18 cellular contexts compared by ENCODE assay signal in the genomic region with DNA sequence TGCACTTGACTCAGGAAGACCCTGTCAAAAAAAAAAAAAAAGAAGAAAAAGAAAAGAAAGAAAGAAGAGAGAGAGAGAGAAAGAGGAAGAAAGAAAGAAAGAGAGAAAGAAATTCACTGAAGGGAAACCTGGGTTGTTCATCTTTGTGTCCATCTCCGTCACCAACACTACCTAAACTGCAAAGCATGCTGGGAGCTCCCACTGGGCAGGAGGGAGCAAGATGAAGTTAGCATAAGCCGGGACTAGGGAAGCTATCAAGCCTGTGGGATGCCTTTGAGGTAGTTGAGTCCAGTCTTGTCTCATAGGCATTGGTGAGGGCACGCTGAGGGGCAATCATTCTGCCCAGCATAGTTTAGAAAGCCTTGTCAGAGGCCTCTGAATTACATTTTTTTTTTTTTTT. TPM values are rescaled to one million over a fixed set of nuclear protein-coding genes. Genes with fewer than 3 reads are reported as not detected.
DNase-seq lines count a peak whose midpoint lies in the region; FAIRE-seq and TF ChIP-seq lines count a peak whose summit lies in the region.
"Had no signal": no experiment of that assay in that cellular context is flagged by ENCODE, and none has a peak within 500 bp of the region (broad histone marks: within the 10 kb centered on the region; RNA-seq: fewer than 3 reads in every experiment).

No MANE protein-coding gene starts in this region.

- H3K56ac ChIP-seq in H1 (replicated peaks; ENCODE audit: insufficient read length, low read depth, low read length) = no peak overlapping the region

- TF ChIP-seq POLR2A in H1 (IDR thresholded peaks at IDR 0.05; ENCODE audit: control extremely low read depth in 1 of 2, low read depth in 2 of 2, low read length in 2 of 2) (no peak), stomach (IDR thresholded peaks at IDR 0.05) (no peak)

- no peak overlapping the region for H2BK5ac ChIP-seq in H1 (ENCODE audit: low read depth, low read length)

- TF ChIP-seq EP300 in H1 (IDR thresholded peaks at IDR 0.05; ENCODE audit: borderline replicate concordance in 1 of 2, low read depth in 2 of 2, low read length in 2 of 2) (no peak), stomach (IDR thresholded peaks at IDR 0.05) (no peak)

- H3K4me1 ChIP-seq in OCI-LY7 (ENCODE audit: insufficient read depth, low read length, poor library complexity, severe bottlenecking) (peaks cover 14% of the 10 kb centered on the region), H1 (replicated peaks in 1 of 4; ENCODE audit: control insufficient read depth in 3 of 4, insufficient read depth in 4 of 4, low read length in 3 of 4) (no peaks in the 10 kb centered on the region; a peak in 1 of 7 replicates), stomach (peaks cover 0 to 23% (median 16%) of the 10 kb centered on the region in 4 donors)

- peak overlapping the region; percentile 69; the same call in 1 of the 2 replicates for H4K8ac ChIP-seq in H1 (ENCODE audit: extremely low read depth, insufficient read depth, low read length)

- FAIRE-seq in H1 (lab: Jason Lieb, UNC) = no peak
- FAIRE-seq: astrocyte, TTC549 had no signal

- H2AFZ ChIP-seq in OCI-LY7 (ENCODE audit: low read length) = peak overlapping the region; percentile 80; the same call in 1 of the 2 replicates
- no peak overlapping the region for H2AFZ ChIP-seq in H1 (ENCODE audit: low read length)

- H3K27ac ChIP-seq in OCI-LY7 (ENCODE audit: low read depth, low read length, poor library complexity, severe bottlenecking) (no peak overlapping the region), H1 (ENCODE audit: low read depth, low read length) (no peak overlapping the region), stomach (no peak overlapping the region)

- H3K4me2 ChIP-seq in OCI-LY7 (ENCODE audit: low read length) (no peak overlapping the region), H1 (ENCODE audit: insufficient read depth in 1 of 2, low read depth in 2 of 2, low read length in 2 of 2) (no peak overlapping the region)

- POLR2A ChIA-PET in OCI-LY7 (lab: Charles Lee) (interaction anchor here (0.6 to 1.1 kb wide), 5 partner anchors 9 to 876 kb away, joined by 3 to 8 read pairs (median 3); no protein-coding TSS in a partner anchor), H1 (lab: Charles Lee; ENCODE audit: partially characterized antibody) (interaction anchor here (2.0 kb wide), 1 partner anchor 9 kb away, joined by 6 read pairs; no protein-coding TSS in a partner anchor)

- H4K20me1 ChIP-seq in OCI-LY7 (ENCODE audit: insufficient read depth, low read length) (no peaks in the 10 kb centered on the region), H1 (replicated peaks in 1 of 2; ENCODE audit: control insufficient read depth in 1 of 2, insufficient read depth in 2 of 2, low read length in 2 of 2) (no peaks in the 10 kb centered on the region)

- no peak overlapping the region for H2BK12ac ChIP-seq in H1 (ENCODE audit: low read depth, low read length)

- 94% methylated on average over 3 of the region's 3 CpGs; no CpG with 5 or more reads in 1 of the 2 experiments for WGBS in H1 (ENCODE audit: extremely low coverage in 1 of 2, insufficient coverage in 1 of 2, insufficient read length in 1 of 2, insufficient replicate concordance in 2 of 2, low coverage in 1 of 2, low lambda C conversion rate in 2 of 2, missing lambda C conversion rate in 1 of 2), 2 experiments
- 75 to 91% (median 90%) methylated on average over 3 of the region's 3 CpGs for WGBS in stomach, 5 donors

- H3K27me3 ChIP-seq in H7 (ENCODE audit: control insufficient read depth, insufficient read depth, low read length) (no peaks in the 10 kb centered on the region), H1 (replicated peaks in 1 of 4; ENCODE audit: control insufficient read depth in 3 of 4, extremely low read depth in 1 of 4, insufficient read depth in 3 of 4, low read length in 3 of 4) (peaks cover 0 to 4% (median 1%) of the 10 kb centered on the region in 4 experiments; a peak in 3 of 7 replicates), stomach (no peaks in the 10 kb centered on the region)

- H3K9me2 ChIP-seq in OCI-LY7 (ENCODE audit: insufficient read depth, low read length) = no peaks in the 10 kb centered on the region

- no peaks in the 10 kb centered on the region for H3K79me1 ChIP-seq in H1 (ENCODE audit: low read depth, low read length)

- H4K91ac ChIP-seq in H1 (replicated peaks; ENCODE audit: insufficient read length, low read length) = no peak overlapping the region

- H3K4me3 ChIP-seq in H7 (ENCODE audit: insufficient read depth, low read depth, low read length) (no peak overlapping the region), OCI-LY7 (ENCODE audit: low read depth, low read length, poor library complexity, severe bottlenecking) (no peak overlapping the region), H1 (ENCODE audit: extremely low read depth in 1 of 4, insufficient read depth in 2 of 4, low read depth in 3 of 4, low read length in 4 of 4) (no peak overlapping the region), stomach (no peak overlapping the region)

- BruUV-seq in OCI-LY7 (replicated peaks; lab: Mats Ljungman, UMichigan) = no TSS peak

- no peak overlapping the region for H3K18ac ChIP-seq in H1 (ENCODE audit: extremely low read depth, low read length)

- H3K9ac ChIP-seq in H1 (replicated peaks in 1 of 4; ENCODE audit: extremely low read depth in 1 of 4, low read depth in 3 of 4, low read length in 3 of 4) = no peak overlapping the region

- intact Hi-C loops in OCI-LY7 (cut with micrococcal nuclease; ENCODE audit: unreplicated experiment) = no loop called here
- intact Hi-C loops in stomach (cut with DNase I; ENCODE audit: low total_unique reads) = no loop called here

- no peak overlapping the region for H4K5ac ChIP-seq in H1 (ENCODE audit: insufficient read length, low read depth, low read length)

- H3K9me3 ChIP-seq in OCI-LY7 (ENCODE audit: low read length) (no peaks in the 10 kb centered on the region), H1 (ENCODE audit: insufficient read depth in 2 of 2, low read depth in 1 of 2, low read length in 1 of 2) (no peaks in the 10 kb centered on the region), stomach (no peaks in the 10 kb centered on the region)

- H3K36me3 ChIP-seq in H7 (replicated peaks; ENCODE audit: control insufficient read depth, insufficient read depth, low read length) = no peaks in the 10 kb centered on the region
- H3K36me3 ChIP-seq in OCI-LY7 (ENCODE audit: insufficient read depth, low read length) = no peaks in the 10 kb centered on the region
- H3K36me3 ChIP-seq in H1 (ENCODE audit: control insufficient read depth in 2 of 4, insufficient read depth in 4 of 4, low read length in 3 of 4) = no peaks in the 10 kb centered on the region
- H3K36me3 ChIP-seq in stomach = no peaks in the 10 kb centered on the region

- CTCF ChIA-PET in OCI-LY7 (lab: Charles Lee; ENCODE audit: unreplicated experiment) (no interaction called here), H1 (lab: Charles Lee; ENCODE audit: partially characterized antibody) (interaction anchor here (0.6 to 9.9 kb wide), 9 partner anchors 20 to 266 kb away, joined by 3 to 164 read pairs (median 4); a partner anchor contains a TSS)

- peak; percentile 17 for DNase-seq in H7
- peak; percentile 22 for DNase-seq in OCI-LY7 (ENCODE audit: low spot score)
- DNase-seq in H1 (ENCODE audit: low read depth in 1 of 2, low spot score in 2 of 2) = no peak
- peak; percentile 1 for DNase-seq in stomach
- no peak for DNase-seq in kidney tubule cell (ENCODE audit: low spot score)
- no peak for DNase-seq in stimulated activated naive CD4-positive, alpha-beta T cell treated with Interleukin-2 at 50 U/mL for 16 hours (lab: John Stamatoyannopoulos, UW)
- no peak for DNase-seq in NCI-H510A treated with DMSO at 0.1 percent for 48 hours (lab: John Stamatoyannopoulos, UW)
- DNase-seq: activated CD4-positive, alpha-beta T cell treated with anti-CD3 and anti-CD28 coated beads for 36 hours; CD4-positive, alpha-beta T cell; DMS 273 treated with DMSO at 0.1 percent for 48 hours; KBM-7; MV-4-11; NCI-H146; NCI-H2171; NCI-H524; NK-92 treated with Interleukin-12 subunit alpha and Interleukin-12 subunit beta, amount 100 ng/mL, for 24 hours had no signal

- no peak for TF ChIP-seq RAD21 in H1 (IDR thresholded peaks at IDR 0.05 in 1 of 2, conservative IDR thresholded peaks at IDR 0.05 in 1 of 2; ENCODE audit: low read depth in 2 of 2, low read length in 2 of 2)

- H3K79me2 ChIP-seq in OCI-LY7 (ENCODE audit: insufficient read depth, low read depth, low read length) (no peaks in the 10 kb centered on the region), H1 (ENCODE audit: control insufficient read depth in 1 of 2, insufficient read depth in 2 of 2, low read length in 2 of 2) (no peaks in the 10 kb centered on the region)

- no peak overlapping the region for H2BK15ac ChIP-seq in H1 (ENCODE audit: low read length)

- H3K4ac ChIP-seq in H1 (replicated peaks; ENCODE audit: insufficient read length, low read depth, low read length) = no peak overlapping the region

- no peak overlapping the region for H2BK120ac ChIP-seq in H1 (replicated peaks; ENCODE audit: low read depth, low read length)

- H3K14ac ChIP-seq in H1 (ENCODE audit: insufficient read length) = no peak overlapping the region

- no peak overlapping the region for H2BK20ac ChIP-seq in H1 (ENCODE audit: low read length)

- no peaks in the 10 kb centered on the region for H3K23me2 ChIP-seq in H1 (ENCODE audit: low read depth, low read length)

- no peak overlapping the region for H2AK5ac ChIP-seq in H1 (ENCODE audit: low read depth, low read length)

- TF ChIP-seq CTCF in OCI-LY7 (conservative IDR thresholded peaks at IDR 0.05; ENCODE audit: low read length) = no peak
- TF ChIP-seq CTCF in H1 (IDR thresholded peaks at IDR 0.05; ENCODE audit: control extremely low read depth in 1 of 3, insufficient read depth in 1 of 3, low read depth in 1 of 3, low read length in 3 of 3) = no peak
- TF ChIP-seq CTCF in stomach (IDR thresholded peaks at IDR 0.05) = no peak

- H3K23ac ChIP-seq in H1 (ENCODE audit: insufficient read length) = no peak overlapping the region

RNA-seq across cellular contexts. Expression of a gene that starts 7.6 kb away (rescaled TPM):
- total RNA-seq in H7 (2014; rRNA removed; shearing (Covaris generic)) = 31.4 and 49.3 TPM in 2 replicates
- total RNA-seq in OCI-LY7 (2014; rRNA removed; shearing (Covaris generic)) = 93.5 and 187 TPM in 2 replicates
- total RNA-seq in OCI-LY7 (2022) = 151 and 154 TPM in 2 replicates
- 31.6 and 34.3 TPM in 2 replicates for total RNA-seq in H1 (2021; fragmentation: NEBNext Ultra II Directional; extraction: Animal tissue kit (Norgen Biotek cat#: 25700))
- 8.0 and 11.5 TPM in 2 replicates for polyA plus RNA-seq in H1 (2011; rRNA removed)
- polyA plus RNA-seq in H1 (2011; cell fraction: cytosol; rRNA removed) = 15.3 TPM
- 4.1 TPM for polyA plus RNA-seq in H1 (2011; cell fraction: nucleus; rRNA removed)
- polyA plus RNA-seq in H1 (2012, experiment 1 of 2) = 27.8 to 34.2 TPM (median 32.1 TPM) in 4 replicates
- 2.8 TPM for polyA plus RNA-seq in H1 (2012, experiment 2 of 2)
- polyA plus RNA-seq in H1 (2013, experiment 1 of 2) = 23.0 TPM
- 24.7 TPM for polyA plus RNA-seq in H1 (2013, experiment 2 of 2)
- 10.0 and 10.5 TPM in 2 replicates for polyA minus RNA-seq in H1 (2011; rRNA and poly(A)+ RNA removed)
- polyA minus RNA-seq in H1 (2011; cell fraction: cytosol; rRNA and poly(A)+ RNA removed) = 16.9 TPM
- 9.0 TPM for polyA minus RNA-seq in H1 (2011; cell fraction: nucleus; rRNA and poly(A)+ RNA removed)
- total RNA-seq in stomach = 10 to 100 TPM in 4 of 5 donors, 1 to 10 TPM in 1; 4.1 to 68.1 (median 46.2) TPM
- polyA plus RNA-seq in stomach = 10 to 100 TPM; 13.1 to 17.7 (median 14.9) TPM

RNA-seq across cellular contexts. Expression of a gene that starts 32.9 kb away (rescaled TPM):
- 0.07 and 0.45 TPM in 2 replicates for total RNA-seq in H7 (2014; rRNA removed; shearing (Covaris generic))
- total RNA-seq in OCI-LY7 (2014; rRNA removed; shearing (Covaris generic)) = 0.47 and 2.0 TPM in 2 replicates
- total RNA-seq in OCI-LY7 (2022) (0.38 and 0.41 TPM in 2 replicates), stomach (10 to 100 TPM in 2 of 5 donors, 1 to 10 TPM in 3; 3.3 to 22.3 (median 7.0) TPM)
- total RNA-seq in H1 (2021; fragmentation: NEBNext Ultra II Directional; extraction: Animal tissue kit (Norgen Biotek cat#: 25700)) = 0.93 TPM in 1 of 2 replicates, not detected in the other
- polyA plus RNA-seq in H1 (2011; rRNA removed) (0.88 and 1.5 TPM in 2 replicates), stomach (10 to 100 TPM in 1 of 3 donors, 1 to 10 TPM in 2; 3.2 to 16.5 (median 3.7) TPM)
- 0.52 TPM for polyA plus RNA-seq in H1 (2011; cell fraction: cytosol; rRNA removed)
- polyA plus RNA-seq in H1 (2011; cell fraction: nucleus; rRNA removed) = 2.1 TPM
- polyA plus RNA-seq in H1 (2012, experiment 1 of 2) = 0.47 to 1.1 TPM (median 0.92 TPM) in 4 replicates
- not detected for polyA plus RNA-seq in H1 (2012, experiment 2 of 2)
- 0.34 TPM for polyA plus RNA-seq in H1 (2013, experiment 1 of 2)
- polyA plus RNA-seq in H1 (2013, experiment 2 of 2) = 0.22 TPM
- 0.47 and 1.2 TPM in 2 replicates for polyA minus RNA-seq in H1 (2011; rRNA and poly(A)+ RNA removed)
- not detected for polyA minus RNA-seq in H1 (2011; cell fraction: cytosol; rRNA and poly(A)+ RNA removed)
- polyA minus RNA-seq in H1 (2011; cell fraction: nucleus; rRNA and poly(A)+ RNA removed) = 0.60 TPM

Comparison
In these comparisons a context has a peak if more than half of its experiments do, and no peak if none do; other contexts are left out.
1. DNase-seq: peak in H7 (single experiment), OCI-LY7 (single experiment) and stomach (single experiment); none in H1 (0 of 2), kidney tubule cell (single experiment), stimulated activated naive CD4-positive, alpha-beta T cell treated with Interleukin-2 at 50 U/mL for 16 hours (single experiment) and NCI-H510A treated with DMSO at 0.1 percent for 48 hours (single experiment).